ENCODE assay signal across 16 cellular contexts in genomic region chr17:81823800-81824550, GRCh38. TPM values are rescaled to one million over a fixed set of nuclear protein-coding genes. Genes with fewer than 3 reads are reported as not detected.
DNase-seq lines count a peak whose midpoint lies in the region; ATAC-seq and TF ChIP-seq lines count a peak whose summit lies in the region.
"Had no signal": no experiment of that assay in that cellular context is flagged by ENCODE, and none has a peak within 500 bp of the region (broad histone marks: within the 10 kb centered on the region; RNA-seq: fewer than 3 reads in every experiment).

No MANE protein-coding gene starts in this region.

- H3K4me1 Mint-ChIP-seq in dendritic cell treated with granulocyte-macrophage colony-stimulating factor and Interleukin-4, amounts not matched to agents 40 ng/mL and 50 ng/mL, for 4 days (ENCODE audit: low read depth), result peaks cover 43% of the 10 kb centered on the region
- peaks cover 6% of the 10 kb centered on the region for H3K4me1 Mint-ChIP-seq in neural progenitor cell
- H3K4me1 Mint-ChIP-seq in activated naive CD8-positive, alpha-beta T cell treated with anti-CD3 and anti-CD28 coated beads, Interleukin-2, amount 50 U/mL, for 24 hours, result peaks cover 7% of the 10 kb centered on the region

- H3K4me3 ChIP-seq in HEK293 (ENCODE audit: low read depth, low read length) (no peak overlapping the region), neural progenitor cell (no peak overlapping the region)
- H3K4me3 ChIP-seq: BLaER1 treated with 17β-estradiol and CSF1 and Interleukin-3, amounts not matched to agents 10 nM and 100 nM; GM12878; GM23248 had no signal

- intact Hi-C loops in dendritic cell treated with granulocyte-macrophage colony-stimulating factor and Interleukin-4, amounts not matched to agents 40 ng/mL and 50 ng/mL, for 4 days (cut with micrococcal nuclease), result loop anchor here (5.0 kb wide), 1 partner anchor 38 kb away; the partner anchor contains the start of gene P4HB

- H3K9ac ChIP-seq in neural progenitor cell, result no peak overlapping the region
- H3K9ac ChIP-seq: GM23248 had no signal

- H3K4me1 ChIP-seq in HEK293 (ENCODE audit: control insufficient read depth, insufficient read depth, low read length), result peaks cover 10% of the 10 kb centered on the region
- no peaks in the 10 kb centered on the region for H3K4me1 ChIP-seq in neural progenitor cell

- no peak for TF ChIP-seq CTCF in C4-2B (conservative IDR thresholded peaks at IDR 0.05)
- TF ChIP-seq CTCF in HEK293 (tag by site-specific recombination; IDR thresholded peaks at IDR 0.05), result no peak
- TF ChIP-seq CTCF in neural progenitor cell (IDR thresholded peaks at IDR 0.05), result no peak

- peaks cover 0 to 10% of the 10 kb centered on the region in 2 experiments; a peak in 2 of 3 replicates for H3K36me3 ChIP-seq in HEK293 (ENCODE audit: control insufficient read depth in 2 of 2, insufficient read depth in 1 of 2, low read length in 2 of 2)
- H3K36me3 ChIP-seq in neural progenitor cell, result no peaks in the 10 kb centered on the region

- H3K27ac ChIP-seq in C4-2B, result peak overlapping the region; percentile 96
- H3K27ac ChIP-seq in HEK293 (ENCODE audit: extremely low read depth, low read depth, low read length), result no peak overlapping the region
- no peak overlapping the region for H3K27ac ChIP-seq in neural progenitor cell
- H3K27ac ChIP-seq: GM23248 had no signal

- peaks cover 20% of the 10 kb centered on the region for H4K20me1 ChIP-seq in neural progenitor cell (ENCODE audit: low read depth)

- H3K4me3 Mint-ChIP-seq in dendritic cell treated with granulocyte-macrophage colony-stimulating factor and Interleukin-4, amounts not matched to agents 40 ng/mL and 50 ng/mL, for 4 days, result no peak overlapping the region
- peak overlapping the region; percentile 73 for H3K4me3 Mint-ChIP-seq in neural progenitor cell
- H3K4me3 Mint-ChIP-seq in activated naive CD8-positive, alpha-beta T cell treated with anti-CD3 and anti-CD28 coated beads, Interleukin-2, amount 50 U/mL, for 24 hours, result no peak overlapping the region
- H3K4me3 Mint-ChIP-seq: CD4-positive, alpha-beta T cell had no signal

- H3K27me3 ChIP-seq in neural progenitor cell, result no peaks in the 10 kb centered on the region
- H3K27me3 ChIP-seq: BLaER1 treated with 17β-estradiol and CSF1 and Interleukin-3, amounts not matched to agents 10 nM and 100 nM had no signal

- H3K27ac Mint-ChIP-seq in dendritic cell treated with granulocyte-macrophage colony-stimulating factor and Interleukin-4, amounts not matched to agents 40 ng/mL and 50 ng/mL, for 4 days, result peak overlapping the region; percentile 95
- no peak overlapping the region for H3K27ac Mint-ChIP-seq in neural progenitor cell
- no peak overlapping the region for H3K27ac Mint-ChIP-seq in activated naive CD8-positive, alpha-beta T cell treated with anti-CD3 and anti-CD28 coated beads, Interleukin-2, amount 50 U/mL, for 24 hours
- H3K27ac Mint-ChIP-seq: CD4-positive, alpha-beta T cell had no signal

- H3K36me3 Mint-ChIP-seq in dendritic cell treated with granulocyte-macrophage colony-stimulating factor and Interleukin-4, amounts not matched to agents 40 ng/mL and 50 ng/mL, for 4 days (ENCODE audit: low read depth), result peaks cover 29% of the 10 kb centered on the region
- H3K36me3 Mint-ChIP-seq in neural progenitor cell, result peaks cover 8% of the 10 kb centered on the region
- H3K36me3 Mint-ChIP-seq in activated naive CD8-positive, alpha-beta T cell treated with anti-CD3 and anti-CD28 coated beads, Interleukin-2, amount 50 U/mL, for 24 hours (ENCODE audit: low read depth), result peaks cover 2% of the 10 kb centered on the region

- POLR2A ChIA-PET in HEK293 (lab: Yijun Ruan, JAX), result interaction anchor here (1.7 kb wide), 1 partner anchor 111 kb away, joined by 3 read pairs; the partner anchor contains the start of gene SLC25A10

- no peaks in the 10 kb centered on the region for H3K9me3 ChIP-seq in HEK293 (ENCODE audit: control insufficient read depth, insufficient read depth, low read depth, low read length)
- H3K9me3 ChIP-seq in neural progenitor cell (ENCODE audit: low read depth), result no peaks in the 10 kb centered on the region
- H3K9me3 ChIP-seq: BLaER1 treated with 17β-estradiol and CSF1 and Interleukin-3, amounts not matched to agents 10 nM and 100 nM had no signal

- no peak overlapping the region for H3K4me2 ChIP-seq in neural progenitor cell
- H3K4me2 ChIP-seq: BLaER1 treated with 17β-estradiol and CSF1 and Interleukin-3, amounts not matched to agents 10 nM and 100 nM had no signal

- CTCF ChIA-PET in HEK293 (lab: Yijun Ruan, JAX), result no interaction called here

- H3K27me3 Mint-ChIP-seq in dendritic cell treated with granulocyte-macrophage colony-stimulating factor and Interleukin-4, amounts not matched to agents 40 ng/mL and 50 ng/mL, for 4 days, result peaks cover 7% of the 10 kb centered on the region
- peaks cover 3% of the 10 kb centered on the region for H3K27me3 Mint-ChIP-seq in neural progenitor cell (ENCODE audit: insufficient read depth, low read depth)
- H3K27me3 Mint-ChIP-seq in activated naive CD8-positive, alpha-beta T cell treated with anti-CD3 and anti-CD28 coated beads, Interleukin-2, amount 50 U/mL, for 24 hours, result no peaks in the 10 kb centered on the region
- H3K27me3 Mint-ChIP-seq: CD4-positive, alpha-beta T cell had no signal

- no peaks in the 10 kb centered on the region for H3F3A ChIP-seq in neural progenitor cell (ENCODE audit: low read depth)

- no peak for ATAC-seq in activated naive CD8-positive, alpha-beta T cell treated with anti-CD3 and anti-CD28 coated beads, Interleukin-2, amount 50 U/mL, for 24 hours
- ATAC-seq: GM12878 had no signal

- DNase-seq in neural progenitor cell (ENCODE audit: low spot score) (no peak), LoVo (ENCODE audit: low spot score) (no peak)
- no peak for DNase-seq in central memory CD4-positive, alpha-beta T cell
- no peak for DNase-seq in activated naive CD8-positive, alpha-beta T cell treated with anti-CD3 and anti-CD28 coated beads, Interleukin-2, amount 50 U/mL, for 24 hours
- DNase-seq: ACHN; CD4-positive, alpha-beta T cell; DMS79; GM23248; IMR-90 had no signal

- peaks cover 5% of the 10 kb centered on the region for H3K79me2 ChIP-seq in neural progenitor cell (ENCODE audit: low read depth)

- H2AFZ ChIP-seq in neural progenitor cell (replicated peaks), result no peak overlapping the region
- H2AFZ ChIP-seq: GM23248 had no signal

- no peaks in the 10 kb centered on the region for H3K9me3 Mint-ChIP-seq in dendritic cell treated with granulocyte-macrophage colony-stimulating factor and Interleukin-4, amounts not matched to agents 40 ng/mL and 50 ng/mL, for 4 days
- H3K9me3 Mint-ChIP-seq in neural progenitor cell, result no peaks in the 10 kb centered on the region
- no peaks in the 10 kb centered on the region for H3K9me3 Mint-ChIP-seq in activated naive CD8-positive, alpha-beta T cell treated with anti-CD3 and anti-CD28 coated beads, Interleukin-2, amount 50 U/mL, for 24 hours
- H3K9me3 Mint-ChIP-seq: CD4-positive, alpha-beta T cell had no signal

TF ChIP-seq in HEK293, 187 proteins besides CTCF, POLR2A, EP300 and RAD21 (continues in another document):
- TF ChIP-seq ZNF558 (tag by site-specific recombination; IDR thresholded peaks at IDR 0.05), result no peak
- TF ChIP-seq ATF2 (tag by site-specific recombination; IDR thresholded peaks at IDR 0.05; ENCODE audit: low read depth), result no peak
- TF ChIP-seq ZBTB17 (tag by site-specific recombination; IDR thresholded peaks at IDR 0.05), result no peak
- TF ChIP-seq ZBTB6 (tag by site-specific recombination; IDR thresholded peaks at IDR 0.05), result no peak
- no peak for TF ChIP-seq OSR2 (tag by site-specific recombination; IDR thresholded peaks at IDR 0.05)
- no peak for TF ChIP-seq ZNF658 (tag by site-specific recombination; IDR thresholded peaks at IDR 0.05)
- no peak for TF ChIP-seq ZNF513 (tag by site-specific recombination; IDR thresholded peaks at IDR 0.05)
- TF ChIP-seq ZNF677 (tag by site-specific recombination; IDR thresholded peaks at IDR 0.05), result no peak
- no peak for TF ChIP-seq ZNF394 (tag by site-specific recombination; IDR thresholded peaks at IDR 0.05; ENCODE audit: borderline replicate concordance)

RNA-seq across cellular contexts. Expression of gene MCRIP1, which starts 9.1 kb away (rescaled TPM):
- 45.6 and 110 TPM in 2 replicates for total RNA-seq in neural progenitor cell (ENCODE audit: low replicate concordance)

RNA-seq across cellular contexts. Expression of gene PPP1R27, which starts 10.9 kb away (rescaled TPM):
- total RNA-seq in neural progenitor cell (ENCODE audit: low replicate concordance), result 0.12 TPM in 1 of 2 replicates, not detected in the other
- total RNA-seq: A172; CD4-positive, alpha-beta T cell; G401; GM23248; IMR-90 had no signal

RNA-seq across cellular contexts. Expression of gene GCGR, which starts 20.0 kb away (rescaled TPM):
- not detected in 2 replicates for total RNA-seq in neural progenitor cell (ENCODE audit: low replicate concordance)
- total RNA-seq: A172; CD4-positive, alpha-beta T cell; GM12878; GM23248; IMR-90 had no signal

RNA-seq across cellular contexts. Expression of gene P4HB, which starts 36.4 kb away (rescaled TPM):
- 203 and 344 TPM in 2 replicates for total RNA-seq in neural progenitor cell (ENCODE audit: low replicate concordance)

RNA-seq across cellular contexts. Expression of gene ARHGDIA, which starts 47.2 kb away (rescaled TPM):
- 25.1 and 47.9 TPM in 2 replicates for total RNA-seq in neural progenitor cell (ENCODE audit: low replicate concordance)
